20 cellular contexts compared by ENCODE assay signal in genomic region chr9:116605060-116605459, GRCh38.
A peak's percentile ranks its signal among the peaks of the same experiment; 100 is the strongest.
DNase-seq lines count a peak whose midpoint lies in the region; ATAC-seq and TF ChIP-seq lines count a peak whose summit lies in the region.
"Had no signal": no experiment of that assay in that cellular context is flagged by ENCODE, and none has a peak within 500 bp of the region (broad histone marks: within the 10 kb centered on the region; RNA-seq: fewer than 3 reads in every experiment).

No MANE protein-coding gene starts in this region.

- H3K27ac Mint-ChIP-seq in stimulated activated naive CD8-positive, alpha-beta T cell treated with anti-CD3 and anti-CD28 coated beads, Interleukin-15, Interleukin-2, amounts not matched to agents 100 ng/mL and 50 ng/mL, for 24 hours: peak overlapping the region; percentile 29
- H3K27ac Mint-ChIP-seq in stimulated activated naive CD8-positive, alpha-beta T cell treated with anti-CD3 and anti-CD28 coated beads, Interleukin-15, amount 100 ng/mL, for 72 hours: peak overlapping the region in 1 of 2 donors; percentile 12
- H3K27ac Mint-ChIP-seq: CD4-positive, alpha-beta T cell had no signal

- DNase-seq in stimulated activated naive CD8-positive, alpha-beta T cell treated with anti-CD3 and anti-CD28 coated beads, Interleukin-15, amount 100 ng/mL, for 72 hours: no peak
- no peak for DNase-seq in heart left ventricle
- peak; percentile 41 for DNase-seq in putamen (ENCODE audit: low spot score)
- DNase-seq in NCI-H1436 (lab: John Stamatoyannopoulos, UW): no peak
- DNase-seq: CD4-positive, alpha-beta T cell; HCEC 1CT; Karpas-422; NCI-H1092; NCI-H1436 treated with DMSO at 0.1 percent for 48 hours; NCI-H187 treated with DMSO at 0.1 percent for 48 hours; NCI-H2171 treated with DMSO at 0.1 percent for 48 hours; NCI-H524 treated with DMSO at 0.1 percent for 48 hours; NCI-H774; SJCRH30 had no signal

- peaks cover 0 to 10% (median 0%) of the 10 kb centered on the region in 12 donors for H3K4me1 ChIP-seq in heart left ventricle
- H3K4me1 ChIP-seq: BLaER1 treated with 17β-estradiol and CSF1 and Interleukin-3, amounts not matched to agents 10 nM and 100 nM; SJCRH30 had no signal

- no peak overlapping the region for H3K4me3 ChIP-seq in heart left ventricle
- H3K4me3 ChIP-seq: BLaER1 treated with 17β-estradiol and CSF1 and Interleukin-3, amounts not matched to agents 10 nM and 100 nM; GM12878; SJCRH30 had no signal

- peak overlapping the region in 8 of 12 donors; percentile 22 to 74 (median 47) for H3K27ac ChIP-seq in heart left ventricle
- H3K27ac ChIP-seq: BLaER1 treated with 17β-estradiol and CSF1 and Interleukin-3, amounts not matched to agents 10 nM and 100 nM; HL-60; SJCRH30 had no signal

- no peaks in the 10 kb centered on the region for H3K4me1 Mint-ChIP-seq in stimulated activated naive CD8-positive, alpha-beta T cell treated with anti-CD3 and anti-CD28 coated beads, Interleukin-15, Interleukin-2, amounts not matched to agents 100 ng/mL and 50 ng/mL, for 24 hours (ENCODE audit: low read depth)
- no peaks in the 10 kb centered on the region for H3K4me1 Mint-ChIP-seq in stimulated activated naive CD8-positive, alpha-beta T cell treated with anti-CD3 and anti-CD28 coated beads, Interleukin-15, amount 100 ng/mL, for 72 hours

- H3K36me3 ChIP-seq in heart left ventricle: no peaks in the 10 kb centered on the region

- intact Hi-C loops in heart left ventricle (cut with DNase I): no loop called here

- H3K9me3 Mint-ChIP-seq in stimulated activated naive CD8-positive, alpha-beta T cell treated with anti-CD3 and anti-CD28 coated beads, Interleukin-15, Interleukin-2, amounts not matched to agents 100 ng/mL and 50 ng/mL, for 24 hours: no peaks in the 10 kb centered on the region
- no peaks in the 10 kb centered on the region for H3K9me3 Mint-ChIP-seq in stimulated activated naive CD8-positive, alpha-beta T cell treated with anti-CD3 and anti-CD28 coated beads, Interleukin-15, amount 100 ng/mL, for 72 hours
- H3K9me3 Mint-ChIP-seq: CD4-positive, alpha-beta T cell had no signal

- no peak for TF ChIP-seq POLR2A in heart left ventricle (IDR thresholded peaks at IDR 0.05)

- H3K4me3 Mint-ChIP-seq in stimulated activated naive CD8-positive, alpha-beta T cell treated with anti-CD3 and anti-CD28 coated beads, Interleukin-15, Interleukin-2, amounts not matched to agents 100 ng/mL and 50 ng/mL, for 24 hours: no peak overlapping the region
- H3K4me3 Mint-ChIP-seq in stimulated activated naive CD8-positive, alpha-beta T cell treated with anti-CD3 and anti-CD28 coated beads, Interleukin-15, amount 100 ng/mL, for 72 hours: no peak overlapping the region
- H3K4me3 Mint-ChIP-seq: CD4-positive, alpha-beta T cell had no signal

- no peak for TF ChIP-seq CTCF in heart left ventricle (IDR thresholded peaks at IDR 0.05)

- H3K27me3 Mint-ChIP-seq in stimulated activated naive CD8-positive, alpha-beta T cell treated with anti-CD3 and anti-CD28 coated beads, Interleukin-15, Interleukin-2, amounts not matched to agents 100 ng/mL and 50 ng/mL, for 24 hours: no peaks in the 10 kb centered on the region
- no peaks in the 10 kb centered on the region for H3K27me3 Mint-ChIP-seq in stimulated activated naive CD8-positive, alpha-beta T cell treated with anti-CD3 and anti-CD28 coated beads, Interleukin-15, amount 100 ng/mL, for 72 hours
- H3K27me3 Mint-ChIP-seq: CD4-positive, alpha-beta T cell had no signal

- no peak for ATAC-seq in stimulated activated naive CD8-positive, alpha-beta T cell treated with anti-CD3 and anti-CD28 coated beads, Interleukin-15, amount 100 ng/mL, for 72 hours
- ATAC-seq in heart left ventricle (peak in 1 of 4 donors; percentile 29), HG02571 (IDR thresholded peaks at IDR 0.05; ENCODE audit: unreplicated experiment) (no peak), HG02610 (IDR thresholded peaks at IDR 0.05; ENCODE audit: unreplicated experiment) (no peak)
- ATAC-seq: GM12878 had no signal

- peaks cover 0 to 6% (median 0%) of the 10 kb centered on the region in 12 donors for H3K9me3 ChIP-seq in heart left ventricle

- H3K36me3 Mint-ChIP-seq in stimulated activated naive CD8-positive, alpha-beta T cell treated with anti-CD3 and anti-CD28 coated beads, Interleukin-15, Interleukin-2, amounts not matched to agents 100 ng/mL and 50 ng/mL, for 24 hours (ENCODE audit: low read depth): peaks cover 14% of the 10 kb centered on the region

- no peaks in the 10 kb centered on the region for H3K27me3 ChIP-seq in heart left ventricle
- H3K27me3 ChIP-seq: BLaER1 treated with 17β-estradiol and CSF1 and Interleukin-3, amounts not matched to agents 10 nM and 100 nM; SJCRH30 had no signal

- 78 to 86% (median 83%) methylated on average over 3 of the region's 3 CpGs for WGBS in heart left ventricle, 4 donors
